ENCODE assay signal across 19 cellular contexts in the genomic region with DNA sequence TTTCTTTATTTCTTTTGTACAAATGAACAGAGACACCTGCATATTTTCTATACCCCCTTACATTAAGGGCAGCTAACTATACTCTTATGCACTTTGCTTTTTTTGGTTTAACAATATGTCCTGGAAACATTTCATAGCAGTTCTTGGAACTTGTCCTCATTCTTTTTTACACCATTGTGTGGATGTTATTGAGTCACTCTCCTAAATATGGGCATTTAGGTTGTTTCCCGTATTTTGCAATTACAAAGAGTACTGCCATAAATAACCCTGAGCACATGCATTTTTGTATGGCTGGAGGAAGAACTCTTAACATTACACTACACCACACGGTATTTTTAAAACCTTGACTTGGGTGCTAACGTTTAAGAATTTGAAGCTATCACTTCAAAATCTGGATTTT. TPM values are rescaled to one million over a fixed set of nuclear protein-coding genes. Genes with fewer than 3 reads are reported as not detected.
DNase-seq lines count a peak whose midpoint lies in the region; ATAC-seq, FAIRE-seq and TF ChIP-seq lines count a peak whose summit lies in the region.
"Had no signal": no experiment of that assay in that cellular context is flagged by ENCODE, and none has a peak within 500 bp of the region (broad histone marks: within the 10 kb centered on the region; RNA-seq: fewer than 3 reads in every experiment).

No MANE protein-coding gene starts in this region.

- H3K4me1 ChIP-seq in A549 (peaks cover 16% of the 10 kb centered on the region), RWPE2 (ENCODE audit: insufficient read depth, poor library complexity, severe bottlenecking) (peaks cover 7% of the 10 kb centered on the region)
- H3K4me1 ChIP-seq: upper lobe of right lung had no signal

- ATAC-seq in A549 (peak; percentile 64 to 82), RWPE2 (ENCODE audit: low read depth) (peak; percentile 83), HG03159 (IDR thresholded peaks at IDR 0.05; ENCODE audit: unreplicated experiment) (no peak), HG03097 (IDR thresholded peaks at IDR 0.05; ENCODE audit: low FRiP score, unreplicated experiment) (no peak)
- ATAC-seq: upper lobe of right lung had no signal

- 32% methylated on average over 3 of the region's 3 CpGs for WGBS in A549 (ENCODE audit: missing lambda C conversion rate)

- no peak for TF ChIP-seq CTCF in A549 (IDR thresholded peaks at IDR 0.05)
- no peak for TF ChIP-seq CTCF in RWPE2 (IDR thresholded peaks at IDR 0.05; ENCODE audit: poor library complexity, severe bottlenecking)

- no peak for TF ChIP-seq EP300 in A549 (IDR thresholded peaks at IDR 0.05)

- H3K27ac ChIP-seq in A549 (peak overlapping the region; percentile 3 to 10; a peak in 2 of 6 replicates), RWPE2 (ENCODE audit: poor library complexity, severe bottlenecking) (no peak overlapping the region)
- H3K27ac ChIP-seq: BLaER1, hepatocyte, upper lobe of right lung had no signal

- POLR2A ChIA-PET in A549 (lab: Yijun Ruan, JAX): interaction anchor here (0.5 to 0.7 kb wide), 3 partner anchors 20 to 136 kb away, joined by 3 to 5 read pairs (median 3); no protein-coding TSS in a partner anchor

- no peak for TF ChIP-seq POLR2A in A549 (IDR thresholded peaks at IDR 0.05; ENCODE audit: low read length)

- DNase-seq in A549 (ENCODE audit: low read depth in 1 of 2, low spot score in 1 of 2): peak in 1 of 2 experiments; percentile 48
- DNase-seq in GM03348 (ENCODE audit: low spot score): peak; percentile 42
- DNase-seq in RWPE2 (ENCODE audit: low spot score): no peak
- peak; percentile 73 for DNase-seq in fibroblast of gingiva (ENCODE audit: low read depth)
- no peak for DNase-seq in SW480 (ENCODE audit: low spot score)
- no peak for DNase-seq in middle frontal gyrus (ENCODE audit: extremely low spot score, low spot score)
- DNase-seq: activated naive CD4-positive, alpha-beta T cell treated with anti-CD3 and anti-CD28 coated beads, Interleukin-2, amount 10 ng/mL, durations not matched to agents 7 days and 5 days; DMS79 treated with DMSO at 0.1 percent for 48 hours; NCI-H146; Right ventricle myocardium superior; stimulated activated CD4-positive, alpha-beta T cell treated with anti-CD3 and anti-CD28 coated beads, Interleukin-2, amount 100 ng/mL, for 48 hours; upper lobe of right lung had no signal

- H3K27me3 ChIP-seq in RWPE2 (ENCODE audit: insufficient read depth, poor library complexity, severe bottlenecking): no peaks in the 10 kb centered on the region
- H3K27me3 ChIP-seq: BLaER1 had no signal

- H3K4me3 ChIP-seq in A549 (no peak overlapping the region), RWPE2 (ENCODE audit: severe bottlenecking) (no peak overlapping the region)
- H3K4me3 ChIP-seq: BLaER1, hepatocyte, upper lobe of right lung had no signal

- H3K4me2 ChIP-seq in A549: no peak overlapping the region
- H3K4me2 ChIP-seq: BLaER1, hepatocyte had no signal

- CTCF ChIA-PET in A549 (lab: Yijun Ruan, JAX): interaction anchor here (0.9 to 28.2 kb wide), 6 partner anchors 8 to 212 kb away, joined by 3 to 429 read pairs (median 6); partner anchors contain the start of gene ACP7

- no peaks in the 10 kb centered on the region for H3K36me3 ChIP-seq in RWPE2 (ENCODE audit: low read depth)
- H3K36me3 ChIP-seq: BLaER1, upper lobe of right lung had no signal

- TF ChIP-seq RAD21 in A549 (conservative IDR thresholded peaks at IDR 0.05 in 1 of 2, IDR thresholded peaks at IDR 0.05 in 1 of 2): no peak

- peak; percentile 99 for FAIRE-seq in A549 (lab: Jason Lieb, UNC)
- FAIRE-seq: endothelial cell of umbilical vein, GM12892 had no signal

- H3K9me3 ChIP-seq in A549: no peaks in the 10 kb centered on the region
- H3K9me3 ChIP-seq in RWPE2 (ENCODE audit: severe bottlenecking): no peaks in the 10 kb centered on the region
- H3K9me3 ChIP-seq: upper lobe of right lung had no signal

TF ChIP-seq in A549, 52 proteins besides CTCF, POLR2A, EP300 and RAD21 (continues in another document):
- TF ChIP-seq MYC (IDR thresholded peaks at IDR 0.05; ENCODE audit: borderline replicate concordance, low read length): no peak
- TF ChIP-seq HOXA7 (CRISPR knock-in tag; IDR thresholded peaks at IDR 0.05): no peak
- peak; percentile 39 to 67; a peak in 2 of 4 replicates for TF ChIP-seq CEBPB (IDR thresholded peaks at IDR 0.05)
- no peak for TF ChIP-seq SREBF2 (IDR thresholded peaks at IDR 0.05)
- TF ChIP-seq BCL3 (IDR thresholded peaks at IDR 0.05): no peak
- TF ChIP-seq, protein P1, sequence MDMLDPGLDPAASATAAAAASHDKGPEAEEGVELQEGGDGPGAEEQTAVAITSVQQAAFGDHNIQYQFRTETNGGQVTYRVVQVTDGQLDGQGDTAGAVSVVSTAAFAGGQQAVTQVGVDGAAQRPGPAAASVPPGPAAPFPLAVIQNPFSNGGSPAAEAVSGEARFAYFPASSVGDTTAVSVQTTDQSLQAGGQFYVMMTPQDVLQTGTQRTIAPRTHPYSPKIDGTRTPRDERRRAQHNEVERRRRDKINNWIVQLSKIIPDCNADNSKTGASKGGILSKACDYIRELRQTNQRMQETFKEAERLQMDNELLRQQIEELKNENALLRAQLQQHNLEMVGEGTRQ (IDR thresholded peaks at IDR 0.05): no peak
- no peak for TF ChIP-seq JUNB (IDR thresholded peaks at IDR 0.05)
- no peak for TF ChIP-seq HOXB13 (CRISPR knock-in tag; IDR thresholded peaks at IDR 0.05; ENCODE audit: low read depth)
- no peak for TF ChIP-seq ZC3H11A (IDR thresholded peaks at IDR 0.05)
- TF ChIP-seq REST (IDR thresholded peaks at IDR 0.05): no peak
- TF ChIP-seq, protein P2, sequence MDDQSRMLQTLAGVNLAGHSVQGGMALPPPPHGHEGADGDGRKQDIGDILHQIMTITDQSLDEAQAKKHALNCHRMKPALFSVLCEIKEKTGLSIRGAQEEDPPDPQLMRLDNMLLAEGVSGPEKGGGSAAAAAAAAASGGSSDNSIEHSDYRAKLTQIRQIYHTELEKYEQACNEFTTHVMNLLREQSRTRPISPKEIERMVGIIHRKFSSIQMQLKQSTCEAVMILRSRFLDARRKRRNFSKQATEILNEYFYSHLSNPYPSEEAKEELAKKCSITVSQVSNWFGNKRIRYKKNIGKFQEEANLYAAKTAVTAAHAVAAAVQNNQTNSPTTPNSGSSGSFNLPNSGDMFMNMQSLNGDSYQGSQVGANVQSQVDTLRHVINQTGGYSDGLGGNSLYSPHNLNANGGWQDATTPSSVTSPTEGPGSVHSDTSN (IDR thresholded peaks at IDR 0.05): no peak
- no peak for TF ChIP-seq BHLHE40 (IDR thresholded peaks at IDR 0.05; ENCODE audit: low read depth, low read length)
- TF ChIP-seq JUN (IDR thresholded peaks at IDR 0.05): no peak
- no peak for TF ChIP-seq MAFK (IDR thresholded peaks at IDR 0.05; ENCODE audit: partially characterized antibody)
- no peak for TF ChIP-seq PHF8 (IDR thresholded peaks at IDR 0.05; ENCODE audit: borderline replicate concordance, low read depth)
- TF ChIP-seq FOSL2 (IDR thresholded peaks at IDR 0.05): no peak
- TF ChIP-seq FOSL2 (CRISPR knock-in tag; IDR thresholded peaks at IDR 0.05): peak; percentile 69; the same call in 1 of the 2 replicates
- TF ChIP-seq HEYL (CRISPR knock-in tag; IDR thresholded peaks at IDR 0.05): no peak
- no peak for TF ChIP-seq ZNF302 (CRISPR knock-in tag; IDR thresholded peaks at IDR 0.05)

RNA-seq across cellular contexts. Expression of gene ACP7, which starts 9.6 kb away (rescaled TPM):
- polyA plus RNA-seq in A549 (2011; rRNA removed) (0.06 and 0.08 TPM in 2 replicates), A549 (2017; fragmentation: RNase III; extraction: RNeasy Plus Mini Kit Qiagen cat#74134 plus additional on column Dnase treatment) (0.25 to 0.44 TPM (median 0.28 TPM) in 3 replicates)
- polyA plus RNA-seq in A549 (2012; cell fraction: cytosol; rRNA removed): 0.05 and 0.08 TPM in 2 replicates
- polyA plus RNA-seq in A549 (2012; cell fraction: nucleus; rRNA removed): 0.07 TPM in 1 of 2 replicates, not detected in the other
- polyA minus RNA-seq in A549 (2011; rRNA and poly(A)+ RNA removed): 0.41 TPM in 1 of 2 replicates, not detected in the other
- polyA plus RNA-seq: liver had no signal

RNA-seq across cellular contexts. Expression of gene PAK4, which starts 31.8 kb away (rescaled TPM):
- polyA plus RNA-seq in A549 (2011; rRNA removed): 37.9 and 42.9 TPM in 2 replicates
- 105 and 115 TPM in 2 replicates for polyA plus RNA-seq in A549 (2012; cell fraction: cytosol; rRNA removed)
- 115 and 138 TPM in 2 replicates for polyA plus RNA-seq in A549 (2012; cell fraction: nucleus; rRNA removed)
- 75.8 to 84.2 TPM (median 76.7 TPM) in 3 replicates for polyA plus RNA-seq in A549 (2017; fragmentation: RNase III; extraction: RNeasy Plus Mini Kit Qiagen cat#74134 plus additional on column Dnase treatment)
- 68.7 and 73.7 TPM in 2 replicates for polyA minus RNA-seq in A549 (2011; rRNA and poly(A)+ RNA removed)

Comparison
In these comparisons a context has a peak if more than half of its experiments do, and no peak if none do; other contexts are left out.
1. ATAC-seq: peak in A549 (2 of 2) and RWPE2 (single experiment); none in HG03159 (single experiment) and HG03097 (single experiment).
2. DNase-seq: peak in GM03348 (single experiment) and fibroblast of gingiva (single experiment); none in RWPE2 (single experiment), SW480 (single experiment) and middle frontal gyrus (single experiment).